20 cellular contexts compared by ENCODE assay signal in the genomic region with DNA sequence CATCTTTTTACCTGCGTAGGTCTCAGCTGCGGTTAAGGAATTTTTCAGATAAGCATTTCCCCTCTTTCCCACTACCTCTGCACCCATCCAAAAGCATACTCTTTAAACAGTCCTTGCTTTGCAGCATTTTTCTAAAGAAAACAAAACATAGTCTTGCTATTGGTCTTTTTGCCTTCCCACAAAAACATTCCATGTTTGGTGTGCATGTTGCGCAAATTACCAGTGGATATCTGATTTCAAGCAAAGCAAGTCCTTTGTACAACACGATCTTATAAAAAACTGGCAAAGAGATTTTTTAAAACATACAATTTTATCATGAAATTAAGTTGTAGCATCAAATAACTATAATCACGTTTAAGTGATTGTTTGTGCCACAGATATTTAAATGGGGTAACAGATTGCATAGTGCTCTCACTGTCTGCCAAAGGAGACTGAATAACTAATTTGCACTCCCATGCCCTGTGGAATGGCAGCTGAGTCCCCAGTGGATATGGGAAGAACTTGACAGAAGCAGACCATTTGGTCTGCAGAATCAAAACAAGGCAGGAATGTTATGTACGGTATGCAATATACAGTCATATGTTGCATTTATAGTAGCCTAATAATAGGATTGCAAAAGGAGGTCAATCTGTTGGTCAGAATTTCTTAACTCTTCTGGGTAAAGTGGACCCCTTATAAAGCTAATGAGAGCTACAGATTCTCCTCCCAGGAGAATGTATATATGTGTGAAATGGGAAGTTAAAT.
DNase-seq lines count a peak whose midpoint lies in the region; ATAC-seq and TF ChIP-seq lines count a peak whose summit lies in the region.
"Had no signal": no experiment of that assay in that cellular context is flagged by ENCODE, and none has a peak within 500 bp of the region (broad histone marks: within the 10 kb centered on the region; RNA-seq: fewer than 3 reads in every experiment).

No MANE protein-coding gene starts in this region.

- in situ Hi-C loops in GM23248 (cut with MboI), result no loop called here
- in situ Hi-C loops in astrocyte of the spinal cord (cut with HindIII; ENCODE audit: low sequenced_read_pairs), result no loop called here
- in situ Hi-C loops in transverse colon (cut with MboI; ENCODE audit: low pct_ligation_motif_present in 1 of 4, low pct_unique_long_range_greater_than_20kb in 1 of 4, low sequenced_read_pairs in 3 of 4), result no loop called here

- no peaks in the 10 kb centered on the region for H4K20me1 ChIP-seq in GM23248 (ENCODE audit: insufficient read depth)
- H4K20me1 ChIP-seq: BLaER1 had no signal

- H3F3A ChIP-seq in GM23248 (ENCODE audit: insufficient read depth), result no peaks in the 10 kb centered on the region

- no peaks in the 10 kb centered on the region for H3K79me2 ChIP-seq in GM23248 (ENCODE audit: insufficient read depth)

- WGBS in GM23248 (ENCODE audit: low coverage in 1 of 2, low lambda C conversion rate in 2 of 2, missing lambda C conversion rate in 2 of 2), 2 experiments, result 51 to 55% methylated on average over 6 of the region's 6 CpGs
- WGBS in psoas muscle, 3 donors, result 50 to 62% (median 52%) methylated on average over 6 of the region's 6 CpGs
- WGBS in transverse colon (ENCODE audit: low coverage in 1 of 2), 2 donors, result 67 to 69% methylated on average over 6 of the region's 6 CpGs

- H3K27me3 ChIP-seq in GM23248 (replicated peaks; ENCODE audit: insufficient read depth) (peaks cover 33% of the 10 kb centered on the region; the same call in 1 of the 2 replicates), psoas muscle (ENCODE audit: insufficient read depth in 3 of 3, low read length in 2 of 3) (no peaks in the 10 kb centered on the region), transverse colon (no peaks in the 10 kb centered on the region)
- H3K27me3 ChIP-seq: BLaER1, vagina had no signal

- no peak for TF ChIP-seq POLR2A in transverse colon (IDR thresholded peaks at IDR 0.05)

- H3K36me3 ChIP-seq in GM23248 (ENCODE audit: low read depth), result no peaks in the 10 kb centered on the region
- no peaks in the 10 kb centered on the region for H3K36me3 ChIP-seq in psoas muscle (ENCODE audit: insufficient read depth in 1 of 2, low read depth in 1 of 2)
- no peaks in the 10 kb centered on the region for H3K36me3 ChIP-seq in transverse colon
- H3K36me3 ChIP-seq: BLaER1, lower lobe of right lung, vagina had no signal

- ATAC-seq in psoas muscle, result peak in 3 of 4 donors; percentile 64 to 91 (median 80)
- no peak for ATAC-seq in GM18520 (IDR thresholded peaks at IDR 0.05; ENCODE audit: unreplicated experiment)
- ATAC-seq: activated T-cell treated with anti-CD3 and anti-CD28 coated beads, Interleukin-2, amount 50 U/mL, for 4 hours; esophagus mucosa; lower lobe of right lung had no signal

- H3K4me2 ChIP-seq in GM23248 (ENCODE audit: unreplicated experiment), result no peak overlapping the region
- H3K4me2 ChIP-seq: BLaER1, smooth muscle cell had no signal

- no peak for TF ChIP-seq CTCF in astrocyte of the spinal cord (IDR thresholded peaks at IDR 0.05; ENCODE audit: low read depth, low read length)
- TF ChIP-seq CTCF in psoas muscle (IDR thresholded peaks at IDR 0.05), result no peak
- TF ChIP-seq CTCF in transverse colon (IDR thresholded peaks at IDR 0.05), result no peak

- no peaks in the 10 kb centered on the region for H3K4me1 ChIP-seq in GM23248 (ENCODE audit: insufficient read depth)
- peaks cover 30% of the 10 kb centered on the region for H3K4me1 ChIP-seq in psoas muscle
- H3K4me1 ChIP-seq in transverse colon, result no peaks in the 10 kb centered on the region
- H3K4me1 ChIP-seq: BLaER1, lower lobe of right lung had no signal

- H3K9me3 ChIP-seq in GM23248 (ENCODE audit: low read depth) (no peaks in the 10 kb centered on the region), psoas muscle (no peaks in the 10 kb centered on the region), transverse colon (no peaks in the 10 kb centered on the region)
- H3K9me3 ChIP-seq: BLaER1, lower lobe of right lung, vagina had no signal

- no peak for TF ChIP-seq EP300 in transverse colon (IDR thresholded peaks at IDR 0.05; ENCODE audit: low read depth)

- H3K27ac ChIP-seq in GM23248 (no peak overlapping the region), psoas muscle (no peak overlapping the region), transverse colon (no peak overlapping the region)
- H3K27ac ChIP-seq: BLaER1, lower lobe of right lung had no signal

- H3K9me2 ChIP-seq in GM23248 (ENCODE audit: insufficient read depth), result no peaks in the 10 kb centered on the region

- H2AFZ ChIP-seq in GM23248, result no peak overlapping the region

- no peak overlapping the region for H3K9ac ChIP-seq in GM23248
- H3K9ac ChIP-seq: BLaER1 had no signal

- peak; percentile 7 for DNase-seq in GM23248
- DNase-seq in astrocyte of the spinal cord (ENCODE audit: low read depth, low spot score), result peak; percentile 63
- peak; percentile 8 for DNase-seq in foreskin melanocyte
- no peak for DNase-seq in psoas muscle
- no peak for DNase-seq in transverse colon
- DNase-seq in AML-193 (lab: John Stamatoyannopoulos, UW), result no peak
- no peak for DNase-seq in GDM1 (lab: John Stamatoyannopoulos, UW)
- DNase-seq: activated CD4-positive, alpha-beta T cell treated with anti-CD3 and anti-CD28 coated beads, Interleukin-2, amount 10 ng/mL, durations not matched to agents 24 days and 14 days; activated naive CD8-positive, alpha-beta T cell treated with anti-CD3 and anti-CD28 coated beads, Interleukin-2, amount 10 ng/mL, durations not matched to agents 7 days and 5 days; activated T-cell treated with anti-CD3 and anti-CD28 coated beads, Interleukin-2, amount 50 U/mL, for 4 hours; DND-41; GOT3; lower lobe of right lung; MV-4-11; stimulated activated naive CD4-positive, alpha-beta T cell treated with Interleukin-2 at 50 U/mL for 16 hours had no signal

- intact Hi-C loops in psoas muscle (cut with DNase I) (no loop called here), transverse colon (cut with DNase I; ENCODE audit: low total_unique reads) (no loop called here)

- no peak overlapping the region for H3K4me3 ChIP-seq in GM23248
- no peak overlapping the region for H3K4me3 ChIP-seq in astrocyte of the spinal cord (ENCODE audit: low read depth, low read length)
- H3K4me3 ChIP-seq in psoas muscle, result peak overlapping the region; percentile 13
- no peak overlapping the region for H3K4me3 ChIP-seq in transverse colon
- H3K4me3 ChIP-seq: BLaER1, lower lobe of right lung, smooth muscle cell, vagina had no signal

Comparison
In these comparisons a context has a peak if more than half of its experiments do, and no peak if none do; other contexts are left out.
1. DNase-seq: peak in GM23248 (single experiment), astrocyte of the spinal cord (single experiment) and foreskin melanocyte (single experiment); none in psoas muscle (0 of 2), transverse colon (single experiment), AML-193 (0 of 2) and GDM1 (single experiment).